ENCODE assay signal across 8 cellular contexts in the genomic region with DNA sequence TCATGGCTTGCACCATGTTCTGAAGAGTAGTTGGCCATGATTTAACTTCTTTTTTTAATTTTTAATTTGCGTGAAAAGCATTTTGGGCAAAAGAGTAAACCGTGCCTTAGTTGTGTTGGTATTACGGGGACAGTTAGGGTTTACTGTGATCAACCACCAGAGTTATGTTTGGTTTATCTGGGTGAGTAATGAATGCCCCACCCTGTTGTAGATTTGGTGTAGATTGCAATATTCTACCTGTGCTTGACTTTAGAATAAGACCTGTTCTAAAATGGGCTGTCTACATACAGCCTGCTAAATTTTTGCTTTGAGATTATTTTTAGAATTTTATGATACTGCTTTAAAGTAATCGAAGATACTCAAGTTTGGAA. TPM values are rescaled to one million over a fixed set of nuclear protein-coding genes. Genes with fewer than 3 reads are reported as not detected.
DNase-seq lines count a peak whose midpoint lies in the region; ATAC-seq and TF ChIP-seq lines count a peak whose summit lies in the region.

No MANE protein-coding gene starts in this region.

- no peaks in the 10 kb centered on the region for H3K36me3 Mint-ChIP-seq in CD4-positive, CD25-positive, alpha-beta regulatory T cell

- no peak for TF ChIP-seq CTCF in LNCaP clone FGC (IDR thresholded peaks at IDR 0.05; ENCODE audit: control insufficient read depth, extremely low read depth, insufficient read depth)
- TF ChIP-seq CTCF in cardiac fibroblast (IDR thresholded peaks at IDR 0.05; ENCODE audit: low read depth, low read length): no peak

- H3K27ac ChIP-seq in CD4-positive, CD25-positive, alpha-beta regulatory T cell (ENCODE audit: insufficient read depth, low read length, poor library complexity, severe bottlenecking): peak overlapping the region; percentile 82
- peak overlapping the region; percentile 93 for H3K27ac ChIP-seq in muscle layer of colon (ENCODE audit: low read depth, low read length)

- peak overlapping the region; percentile 12 for H3K9ac ChIP-seq in muscle layer of colon (ENCODE audit: low read length)

- H3K9me3 ChIP-seq in CD4-positive, CD25-positive, alpha-beta regulatory T cell (ENCODE audit: control insufficient read depth in 2 of 2, low read length in 2 of 2): no peaks in the 10 kb centered on the region
- no peaks in the 10 kb centered on the region for H3K9me3 ChIP-seq in muscle layer of colon (ENCODE audit: low read length)

- H3K4me3 ChIP-seq in CD4-positive, CD25-positive, alpha-beta regulatory T cell (ENCODE audit: low read depth, low read length): peak overlapping the region; percentile 97
- H3K4me3 ChIP-seq in LNCaP clone FGC (ENCODE audit: low read depth, low read length) (peak overlapping the region; percentile 65), cardiac fibroblast (replicated peaks in 1 of 2; ENCODE audit: low read depth in 2 of 2, low read length in 2 of 2) (peak overlapping the region; percentile 72 to 82), muscle layer of colon (ENCODE audit: low read depth in 1 of 2, low read length in 2 of 2) (peak overlapping the region; percentile 20 to 79)

- peak overlapping the region; percentile 91 to 98 (median 95) for H3K4me3 Mint-ChIP-seq in CD4-positive, CD25-positive, alpha-beta regulatory T cell

- peaks cover 28% of the 10 kb centered on the region for H3K27me3 Mint-ChIP-seq in CD4-positive, CD25-positive, alpha-beta regulatory T cell

- peaks cover 54% of the 10 kb centered on the region for H3K4me1 ChIP-seq in CD4-positive, CD25-positive, alpha-beta regulatory T cell (ENCODE audit: control insufficient read depth, insufficient read depth, low read length, poor library complexity, severe bottlenecking)
- peaks cover 12% of the 10 kb centered on the region for H3K4me1 ChIP-seq in muscle layer of colon (ENCODE audit: insufficient read depth, low read length)

- peaks cover 8% of the 10 kb centered on the region for H3K27me3 ChIP-seq in CD4-positive, CD25-positive, alpha-beta regulatory T cell (ENCODE audit: control insufficient read depth, insufficient read depth, low read length)
- H3K27me3 ChIP-seq in muscle layer of colon (ENCODE audit: control insufficient read depth in 1 of 2, insufficient read depth in 2 of 2, low read length in 2 of 2): no peaks in the 10 kb centered on the region

- H3K36me3 ChIP-seq in CD4-positive, CD25-positive, alpha-beta regulatory T cell (ENCODE audit: control insufficient read depth, insufficient read depth, low read length): no peaks in the 10 kb centered on the region
- H3K36me3 ChIP-seq in muscle layer of colon (ENCODE audit: insufficient read depth, low read length): no peaks in the 10 kb centered on the region

- no peak for ATAC-seq in CD4-positive, CD25-positive, alpha-beta regulatory T cell (ENCODE audit: low read depth in 2 of 2)
- ATAC-seq in HG03457 (IDR thresholded peaks at IDR 0.05; ENCODE audit: unreplicated experiment): no peak
- no peak for ATAC-seq in HG03196 (IDR thresholded peaks at IDR 0.05; ENCODE audit: unreplicated experiment)

- H3K9me3 Mint-ChIP-seq in CD4-positive, CD25-positive, alpha-beta regulatory T cell: no peaks in the 10 kb centered on the region

- peak overlapping the region; percentile 9 to 96 (median 94) for H3K27ac Mint-ChIP-seq in CD4-positive, CD25-positive, alpha-beta regulatory T cell

- peak in 2 of 3 donors; percentile 28 to 62 for DNase-seq in CD4-positive, CD25-positive, alpha-beta regulatory T cell
- no peak for DNase-seq in LNCaP clone FGC (ENCODE audit: low read depth)
- DNase-seq in cardiac fibroblast (ENCODE audit: low read depth in 2 of 2): no peak
- no peak for DNase-seq in dedifferentiated amniotic fluid mesenchymal stem cell (ENCODE audit: extremely low spot score)
- DNase-seq in NCI-H1105 (lab: John Stamatoyannopoulos, UW): no peak

- H3K4me1 Mint-ChIP-seq in CD4-positive, CD25-positive, alpha-beta regulatory T cell: peaks cover 25 to 58% (median 42%) of the 10 kb centered on the region in 4 donors

RNA-seq across cellular contexts. Expression of a gene that starts 1.4 kb away (rescaled TPM):
- 64.6 TPM for total RNA-seq in CD4-positive, CD25-positive, alpha-beta regulatory T cell
- polyA plus RNA-seq in CD4-positive, CD25-positive, alpha-beta regulatory T cell: 10 to 100 TPM in 2 of 4 donors, 1 to 10 TPM in 2; 6.6 to 12.9 (median 9.6) TPM

Comparison
In these comparisons a context has a peak if more than half of its experiments do, and no peak if none do; other contexts are left out.
1. DNase-seq: peak in CD4-positive, CD25-positive, alpha-beta regulatory T cell (2 of 3); none in LNCaP clone FGC (single experiment), cardiac fibroblast (0 of 2), dedifferentiated amniotic fluid mesenchymal stem cell (single experiment) and NCI-H1105 (single experiment).
2. Peak in every context shown above with its lines, with median percentiles within 50 percentile points of each other: H3K4me3 ChIP-seq.